Comparison of ENCODE assay signal across 23 cellular contexts in genomic region chr2:148568597-148568996, GRCh38.
DNase-seq lines count a peak whose midpoint lies in the region; ATAC-seq and TF ChIP-seq lines count a peak whose summit lies in the region.
"Had no signal": no experiment of that assay in that cellular context is flagged by ENCODE, and none has a peak within 500 bp of the region (broad histone marks: within the 10 kb centered on the region; RNA-seq: fewer than 3 reads in every experiment).

No MANE protein-coding gene starts in this region.

- no peaks in the 10 kb centered on the region for H3K4me1 ChIP-seq in DND-41 (ENCODE audit: insufficient read depth, low read length)
- H3K4me1 ChIP-seq in naive thymus-derived CD4-positive, alpha-beta T cell (ENCODE audit: control insufficient read depth in 2 of 2, insufficient read depth in 2 of 2, low read length in 2 of 2), result peaks cover 0 to 5% of the 10 kb centered on the region in 2 donors
- H3K4me1 ChIP-seq in heart right ventricle, result peaks cover 0 to 5% (median 0%) of the 10 kb centered on the region in 9 donors
- H3K4me1 ChIP-seq: A549, heart left ventricle, suprapubic skin, uterus had no signal

- no peak overlapping the region for H3K4me3 Mint-ChIP-seq in activated CD4-positive, alpha-beta T cell treated with anti-CD3 and anti-CD28 coated beads, Interleukin-2, amount 10 ng/mL, durations not matched to agents 7 days and 5 days
- no peak overlapping the region for H3K4me3 Mint-ChIP-seq in activated CD8-positive, alpha-beta T cell treated with anti-CD3 and anti-CD28 coated beads, Interleukin-2, amount 10 ng/mL, durations not matched to agents 7 days and 5 days
- no peak overlapping the region for H3K4me3 Mint-ChIP-seq in naive thymus-derived CD4-positive, alpha-beta T cell
- H3K4me3 Mint-ChIP-seq: HFFc6 had no signal

- H3K27ac ChIP-seq in DND-41 (ENCODE audit: low read length) (no peak overlapping the region), heart right ventricle (no peak overlapping the region)
- no peak overlapping the region for H3K27ac ChIP-seq in naive thymus-derived CD4-positive, alpha-beta T cell (ENCODE audit: low read depth, low read length)
- H3K27ac ChIP-seq: A549; BLaER1 treated with 17β-estradiol and CSF1 and Interleukin-3, amounts not matched to agents 10 nM and 100 nM; brain microvascular endothelial cell; heart left ventricle; neutrophil; RWPE1; suprapubic skin; uterus had no signal

- H3K4me3 ChIP-seq in DND-41 (ENCODE audit: low read depth in 1 of 2, low read length in 2 of 2), result no peak overlapping the region
- no peak overlapping the region for H3K4me3 ChIP-seq in naive thymus-derived CD4-positive, alpha-beta T cell (ENCODE audit: low read length)
- no peak overlapping the region for H3K4me3 ChIP-seq in heart right ventricle
- H3K4me3 ChIP-seq: A549; BLaER1 treated with 17β-estradiol and CSF1 and Interleukin-3, amounts not matched to agents 10 nM and 100 nM; heart left ventricle; suprapubic skin; uterus had no signal

- H3K4me1 Mint-ChIP-seq in activated CD4-positive, alpha-beta T cell treated with anti-CD3 and anti-CD28 coated beads, Interleukin-2, amount 10 ng/mL, durations not matched to agents 7 days and 5 days, result peaks cover 15% of the 10 kb centered on the region
- H3K4me1 Mint-ChIP-seq in activated CD8-positive, alpha-beta T cell treated with anti-CD3 and anti-CD28 coated beads, Interleukin-2, amount 10 ng/mL, durations not matched to agents 7 days and 5 days (ENCODE audit: low read depth), result peaks cover 17% of the 10 kb centered on the region
- peaks cover 0 to 15% (median 12%) of the 10 kb centered on the region in 7 donors for H3K4me1 Mint-ChIP-seq in naive thymus-derived CD4-positive, alpha-beta T cell

- H3K36me3 ChIP-seq in DND-41 (ENCODE audit: insufficient read depth, low read length) (no peaks in the 10 kb centered on the region), heart right ventricle (no peaks in the 10 kb centered on the region)
- H3K36me3 ChIP-seq in naive thymus-derived CD4-positive, alpha-beta T cell (ENCODE audit: control insufficient read depth in 2 of 3, insufficient read depth in 3 of 3, low read length in 3 of 3), result no peaks in the 10 kb centered on the region
- H3K36me3 ChIP-seq: BLaER1 treated with 17β-estradiol and CSF1 and Interleukin-3, amounts not matched to agents 10 nM and 100 nM; brain microvascular endothelial cell; heart left ventricle; neutrophil; suprapubic skin; uterus had no signal

- no peak overlapping the region for H3K9ac ChIP-seq in DND-41 (ENCODE audit: low read depth, low read length)
- H3K9ac ChIP-seq: BLaER1 treated with 17β-estradiol and CSF1 and Interleukin-3, amounts not matched to agents 10 nM and 100 nM had no signal

- H3K9me3 ChIP-seq in DND-41 (ENCODE audit: insufficient read depth, low read length, severe bottlenecking) (no peaks in the 10 kb centered on the region), heart right ventricle (no peaks in the 10 kb centered on the region)
- H3K9me3 ChIP-seq in naive thymus-derived CD4-positive, alpha-beta T cell (ENCODE audit: control insufficient read depth in 2 of 3, low read length in 3 of 3), result no peaks in the 10 kb centered on the region
- H3K9me3 ChIP-seq: A549; BLaER1 treated with 17β-estradiol and CSF1 and Interleukin-3, amounts not matched to agents 10 nM and 100 nM; heart left ventricle; neutrophil; suprapubic skin; uterus had no signal

- H3K27ac Mint-ChIP-seq in activated CD4-positive, alpha-beta T cell treated with anti-CD3 and anti-CD28 coated beads, Interleukin-2, amount 10 ng/mL, durations not matched to agents 7 days and 5 days, result peak overlapping the region; percentile 3
- H3K27ac Mint-ChIP-seq in activated CD8-positive, alpha-beta T cell treated with anti-CD3 and anti-CD28 coated beads, Interleukin-2, amount 10 ng/mL, durations not matched to agents 7 days and 5 days, result peak overlapping the region; percentile 45
- peak overlapping the region in 1 of 9 donors; percentile 23 for H3K27ac Mint-ChIP-seq in naive thymus-derived CD4-positive, alpha-beta T cell
- H3K27ac Mint-ChIP-seq: HFFc6 had no signal

- POLR2A ChIA-PET in activated CD4-positive, alpha-beta T cell treated with anti-CD3 and anti-CD28 coated beads, Interleukin-2, amount 10 ng/mL, durations not matched to agents 7 days and 5 days (lab: Charles Lee), result no interaction called here
- POLR2A ChIA-PET in activated CD8-positive, alpha-beta T cell treated with anti-CD3 and anti-CD28 coated beads, Interleukin-2, amount 10 ng/mL, durations not matched to agents 7 days and 5 days (lab: Charles Lee), result interaction anchor here (0.6 to 1.0 kb wide), 3 partner anchors 15 to 48 kb away, joined by 3 to 4 read pairs (median 3); no protein-coding TSS in a partner anchor
- POLR2A ChIA-PET in naive thymus-derived CD4-positive, alpha-beta T cell (lab: Charles Lee), result interaction anchor here (0.9 kb wide), 1 partner anchor 16 kb away, joined by 3 read pairs; no protein-coding TSS in a partner anchor

- TF ChIP-seq CTCF in DND-41 (IDR thresholded peaks at IDR 0.05; ENCODE audit: borderline replicate concordance, extremely low read depth, low read length, poor library complexity, severe bottlenecking), result no peak
- TF ChIP-seq CTCF in heart right ventricle (IDR thresholded peaks at IDR 0.05), result no peak

- ATAC-seq in DND-41 (ENCODE audit: insufficient read depth, low read depth) (peak; percentile 35; the same call in 2 of the 3 replicates), HG03520 (IDR thresholded peaks at IDR 0.05; ENCODE audit: unreplicated experiment) (no peak), heart right ventricle (no peak)
- ATAC-seq in activated CD8-positive, alpha-beta T cell treated with anti-CD3 and anti-CD28 coated beads, Interleukin-2, amount 10 ng/mL, durations not matched to agents 7 days and 5 days, result peak; percentile 81
- peak; percentile 69 for ATAC-seq in naive thymus-derived CD4-positive, alpha-beta T cell
- ATAC-seq: A549, heart left ventricle had no signal

- H3K27me3 Mint-ChIP-seq in activated CD4-positive, alpha-beta T cell treated with anti-CD3 and anti-CD28 coated beads, Interleukin-2, amount 10 ng/mL, durations not matched to agents 7 days and 5 days, result peaks cover 6% of the 10 kb centered on the region
- H3K27me3 Mint-ChIP-seq in activated CD8-positive, alpha-beta T cell treated with anti-CD3 and anti-CD28 coated beads, Interleukin-2, amount 10 ng/mL, durations not matched to agents 7 days and 5 days (ENCODE audit: low read depth), result peaks cover 10% of the 10 kb centered on the region
- peaks cover 0 to 2% (median 0%) of the 10 kb centered on the region in 5 donors for H3K27me3 Mint-ChIP-seq in naive thymus-derived CD4-positive, alpha-beta T cell

- H4K20me1 ChIP-seq in DND-41 (ENCODE audit: insufficient read depth, low read length), result no peaks in the 10 kb centered on the region
- H4K20me1 ChIP-seq: BLaER1 treated with 17β-estradiol and CSF1 and Interleukin-3, amounts not matched to agents 10 nM and 100 nM had no signal

- H2AFZ ChIP-seq in DND-41 (ENCODE audit: low read depth, low read length), result no peak overlapping the region

- H3K79me2 ChIP-seq in DND-41 (ENCODE audit: insufficient read depth, low read length), result no peaks in the 10 kb centered on the region

- CTCF ChIA-PET in activated CD4-positive, alpha-beta T cell treated with anti-CD3 and anti-CD28 coated beads, Interleukin-2, amount 10 ng/mL, durations not matched to agents 7 days and 5 days (lab: Charles Lee), result interaction anchor here (1.2 to 1.4 kb wide), 2 partner anchors 13 to 60 kb away, joined by 3 to 4 read pairs; no protein-coding TSS in a partner anchor
- CTCF ChIA-PET in activated CD8-positive, alpha-beta T cell treated with anti-CD3 and anti-CD28 coated beads, Interleukin-2, amount 10 ng/mL, durations not matched to agents 7 days and 5 days (lab: Charles Lee), result interaction anchor here (1.6 kb wide), 1 partner anchor 59 kb away, joined by 5 read pairs; no protein-coding TSS in a partner anchor
- CTCF ChIA-PET in naive thymus-derived CD4-positive, alpha-beta T cell (lab: Charles Lee), result no interaction called here

- 92 to 96% methylated on average over 9 of the region's 9 CpGs for WGBS in heart right ventricle, 2 donors

- intact Hi-C loops in naive thymus-derived CD4-positive, alpha-beta T cell (cut with micrococcal nuclease), result no loop called here
- intact Hi-C loops in heart right ventricle (cut with DNase I), result loop anchor here in 8 of 10 donors (5.0 to 10.0 kb wide), 5 partner anchors 406 to 426 kb away; no protein-coding TSS in a partner anchor

- peak; percentile 16 for DNase-seq in activated CD4-positive, alpha-beta T cell treated with anti-CD3 and anti-CD28 coated beads, Interleukin-2, amount 10 ng/mL, durations not matched to agents 7 days and 5 days
- no peak for DNase-seq in activated CD4-positive, alpha-beta T cell treated with anti-CD3 and anti-CD28 coated beads, Interleukin-2, amount 50 U/mL, for 1 hour
- no peak for DNase-seq in DND-41
- DNase-seq in activated CD8-positive, alpha-beta T cell treated with anti-CD3 and anti-CD28 coated beads, Interleukin-2, amount 10 ng/mL, durations not matched to agents 7 days and 5 days, result peak; percentile 53
- peak in 1 of 9 donors; percentile 13 for DNase-seq in naive thymus-derived CD4-positive, alpha-beta T cell
- no peak for DNase-seq in NCI-H2196 treated with DMSO at 0.1 percent for 48 hours (lab: John Stamatoyannopoulos, UW; ENCODE audit: unreplicated experiment)
- no peak for DNase-seq in heart right ventricle
- DNase-seq: activated CD4-positive, alpha-beta T cell treated with anti-CD3 and anti-CD28 coated beads for 1 hour; brain microvascular endothelial cell; cortex of kidney; GDM1; heart left ventricle; HFFc6; NCI-H1436 treated with DMSO at 0.1 percent for 48 hours; NCI-H524 treated with DMSO at 0.1 percent for 48 hours; small intestine; uterus had no signal

- H3K9me3 Mint-ChIP-seq in activated CD4-positive, alpha-beta T cell treated with anti-CD3 and anti-CD28 coated beads, Interleukin-2, amount 10 ng/mL, durations not matched to agents 7 days and 5 days, result no peaks in the 10 kb centered on the region
- H3K9me3 Mint-ChIP-seq in activated CD8-positive, alpha-beta T cell treated with anti-CD3 and anti-CD28 coated beads, Interleukin-2, amount 10 ng/mL, durations not matched to agents 7 days and 5 days (ENCODE audit: insufficient read depth), result no peaks in the 10 kb centered on the region
- peaks cover 0 to 4% (median 0%) of the 10 kb centered on the region in 11 donors for H3K9me3 Mint-ChIP-seq in naive thymus-derived CD4-positive, alpha-beta T cell
- H3K9me3 Mint-ChIP-seq: HFFc6 had no signal

- no peaks in the 10 kb centered on the region for H3K36me3 Mint-ChIP-seq in activated CD4-positive, alpha-beta T cell treated with anti-CD3 and anti-CD28 coated beads, Interleukin-2, amount 10 ng/mL, durations not matched to agents 7 days and 5 days (ENCODE audit: low read depth)
- no peaks in the 10 kb centered on the region for H3K36me3 Mint-ChIP-seq in activated CD8-positive, alpha-beta T cell treated with anti-CD3 and anti-CD28 coated beads, Interleukin-2, amount 10 ng/mL, durations not matched to agents 7 days and 5 days (ENCODE audit: low read depth)
- no peaks in the 10 kb centered on the region for H3K36me3 Mint-ChIP-seq in naive thymus-derived CD4-positive, alpha-beta T cell

- H3K27me3 ChIP-seq in DND-41 (ENCODE audit: insufficient read depth, low read length, poor library complexity), result no peaks in the 10 kb centered on the region
- no peaks in the 10 kb centered on the region for H3K27me3 ChIP-seq in naive thymus-derived CD4-positive, alpha-beta T cell (ENCODE audit: control insufficient read depth in 2 of 2, insufficient read depth in 2 of 2, low read length in 2 of 2)
- peaks cover 0 to 5% (median 0%) of the 10 kb centered on the region in 7 donors for H3K27me3 ChIP-seq in heart right ventricle
- H3K27me3 ChIP-seq: BLaER1 treated with 17β-estradiol and CSF1 and Interleukin-3, amounts not matched to agents 10 nM and 100 nM; brain microvascular endothelial cell; heart left ventricle; neutrophil; suprapubic skin; uterus had no signal

- no peak overlapping the region for H3K4me2 ChIP-seq in DND-41 (ENCODE audit: insufficient read depth, low read length)
- H3K4me2 ChIP-seq: A549 had no signal

Comparison
In these comparisons a context has a peak if more than half of its experiments do, and no peak if none do; other contexts are left out.
1. DNase-seq: peak in activated CD4-positive, alpha-beta T cell treated with anti-CD3 and anti-CD28 coated beads, Interleukin-2, amount 10 ng/mL, durations not matched to agents 7 days and 5 days (single experiment) and activated CD8-positive, alpha-beta T cell treated with anti-CD3 and anti-CD28 coated beads, Interleukin-2, amount 10 ng/mL, durations not matched to agents 7 days and 5 days (single experiment); none in activated CD4-positive, alpha-beta T cell treated with anti-CD3 and anti-CD28 coated beads, Interleukin-2, amount 50 U/mL, for 1 hour (single experiment), DND-41 (single experiment), NCI-H2196 treated with DMSO at 0.1 percent for 48 hours (single experiment) and heart right ventricle (0 of 2).
2. ATAC-seq: peak in DND-41 (single experiment), activated CD8-positive, alpha-beta T cell treated with anti-CD3 and anti-CD28 coated beads, Interleukin-2, amount 10 ng/mL, durations not matched to agents 7 days and 5 days (single experiment) and naive thymus-derived CD4-positive, alpha-beta T cell (single experiment); none in HG03520 (single experiment) and heart right ventricle (0 of 8).
3. intact Hi-C loops: an anchor here in heart right ventricle (5.0 to 10.0 kb wide); none called in naive thymus-derived CD4-positive, alpha-beta T cell.